Comparison of ENCODE assay signal across 12 cellular contexts in the genomic region with DNA sequence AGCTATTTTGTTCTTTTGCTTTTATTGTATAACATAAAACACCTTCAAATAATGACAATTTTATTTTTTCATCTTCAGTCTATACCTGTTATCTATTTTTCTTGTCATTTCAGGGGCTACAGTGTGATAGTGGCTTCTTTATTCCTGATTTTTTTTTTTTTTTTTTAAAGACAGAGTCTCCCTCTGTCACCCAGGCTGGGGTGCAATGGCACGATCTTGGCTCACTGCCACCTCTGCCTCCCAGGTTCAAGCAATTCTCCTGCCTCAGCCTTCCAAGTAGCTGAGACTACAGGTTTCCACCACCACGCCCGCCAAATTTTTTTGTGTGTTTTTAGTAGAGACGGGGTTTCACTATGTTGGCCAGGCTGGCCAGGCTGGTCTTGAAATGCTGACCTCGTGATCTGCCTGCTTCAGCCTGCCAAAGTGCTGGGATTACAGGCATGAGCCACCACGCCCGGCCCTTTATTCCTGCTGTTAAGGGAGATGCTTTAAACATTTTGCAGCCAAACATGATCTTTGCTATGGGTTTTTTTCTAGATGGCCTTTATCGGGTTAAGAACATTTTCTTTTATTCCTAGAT. TPM values are rescaled to one million over a fixed set of nuclear protein-coding genes. Genes with fewer than 3 reads are reported as not detected.
DNase-seq lines count a peak whose midpoint lies in the region; TF ChIP-seq lines count a peak whose summit lies in the region.
"Not testable (repeated sequence)": the region's sequence is repeated elsewhere in the genome, so short reads cannot be mapped to it uniquely, and the experiment has no call there.
"Had no signal": no experiment of that assay in that cellular context is flagged by ENCODE, and none has a peak within 500 bp of the region (broad histone marks: within the 10 kb centered on the region; RNA-seq: fewer than 3 reads in every experiment).

No MANE protein-coding gene starts in this region.

- CTCF ChIA-PET in HEK293 (lab: Yijun Ruan, JAX) = interaction anchor here (0.6 to 2.0 kb wide), 7 partner anchors 13 to 225 kb away, joined by 3 to 12 read pairs (median 3); no protein-coding TSS in a partner anchor
- CTCF ChIA-PET in RWPE1 (lab: Yijun Ruan, JAX) = interaction anchor here (0.6 to 1.8 kb wide), 4 partner anchors 9 to 68 kb away, joined by 3 to 6 read pairs (median 5); no protein-coding TSS in a partner anchor

- not testable (repeated sequence) for H3K27me3 Mint-ChIP-seq in brain

- not testable (repeated sequence) for H3K4me3 Mint-ChIP-seq in brain

- not testable (repeated sequence) for DNase-seq in RWPE1 (ENCODE audit: low spot score)
- DNase-seq in epithelial cell of esophagus (ENCODE audit: low read depth) (peak; percentile 38), fibroblast of the aortic adventitia (ENCODE audit: low read depth) (peak; percentile 6), medulla oblongata (ENCODE audit: extremely low spot score) (peak; percentile 9)

- TF ChIP-seq CTCF in HEK293 (tag by site-specific recombination; IDR thresholded peaks at IDR 0.05); RWPE1 (conservative IDR thresholded peaks at IDR 0.05; ENCODE audit: low read depth); brain (conservative IDR thresholded peaks at IDR 0.05); epithelial cell of esophagus (IDR thresholded peaks at IDR 0.05; ENCODE audit: insufficient read depth, low read depth, low read length, missing control alignments); fibroblast of the aortic adventitia (IDR thresholded peaks at IDR 0.05; ENCODE audit: insufficient read depth, low read length): not testable (repeated sequence)

- H3K27ac Mint-ChIP-seq in brain = peak overlapping the region in 3 of 5 experiments; percentile 6 to 56 (median 16)

- peaks cover 53% of the 10 kb centered on the region for H3K36me3 Mint-ChIP-seq in brain

- not testable (repeated sequence) for H3K27ac ChIP-seq in HEK293 (ENCODE audit: extremely low read depth, low read depth, low read length)
- H3K27ac ChIP-seq in RWPE1 = peak overlapping the region; percentile 41; the same call in 1 of the 2 replicates

- POLR2A ChIA-PET in HEK293 (lab: Yijun Ruan, JAX); RWPE1 (lab: Yijun Ruan, JAX; ENCODE audit: low non-redundant PET): not testable (repeated sequence)

- not testable (repeated sequence) for H3K36me3 ChIP-seq in HEK293 (ENCODE audit: control insufficient read depth in 2 of 2, insufficient read depth in 1 of 2, low read length in 2 of 2)

- H3K4me3 ChIP-seq in HEK293 (ENCODE audit: low read depth, low read length); epithelial cell of esophagus (ENCODE audit: low read length); fibroblast of the aortic adventitia (ENCODE audit: low read depth, low read length): not testable (repeated sequence)

- peaks cover 10% of the 10 kb centered on the region for H3K4me1 Mint-ChIP-seq in brain

- not testable (repeated sequence) for H3K9me3 Mint-ChIP-seq in brain

- not testable (repeated sequence) for H3K4me1 ChIP-seq in HEK293 (ENCODE audit: control insufficient read depth, insufficient read depth, low read length)

- H3K9me3 ChIP-seq in HEK293 (ENCODE audit: control insufficient read depth, insufficient read depth, low read depth, low read length) = not testable (repeated sequence)

TF ChIP-seq in HEK293, 187 proteins besides CTCF, POLR2A, EP300 and RAD21:
- TF ChIP-seq, protein P1, sequence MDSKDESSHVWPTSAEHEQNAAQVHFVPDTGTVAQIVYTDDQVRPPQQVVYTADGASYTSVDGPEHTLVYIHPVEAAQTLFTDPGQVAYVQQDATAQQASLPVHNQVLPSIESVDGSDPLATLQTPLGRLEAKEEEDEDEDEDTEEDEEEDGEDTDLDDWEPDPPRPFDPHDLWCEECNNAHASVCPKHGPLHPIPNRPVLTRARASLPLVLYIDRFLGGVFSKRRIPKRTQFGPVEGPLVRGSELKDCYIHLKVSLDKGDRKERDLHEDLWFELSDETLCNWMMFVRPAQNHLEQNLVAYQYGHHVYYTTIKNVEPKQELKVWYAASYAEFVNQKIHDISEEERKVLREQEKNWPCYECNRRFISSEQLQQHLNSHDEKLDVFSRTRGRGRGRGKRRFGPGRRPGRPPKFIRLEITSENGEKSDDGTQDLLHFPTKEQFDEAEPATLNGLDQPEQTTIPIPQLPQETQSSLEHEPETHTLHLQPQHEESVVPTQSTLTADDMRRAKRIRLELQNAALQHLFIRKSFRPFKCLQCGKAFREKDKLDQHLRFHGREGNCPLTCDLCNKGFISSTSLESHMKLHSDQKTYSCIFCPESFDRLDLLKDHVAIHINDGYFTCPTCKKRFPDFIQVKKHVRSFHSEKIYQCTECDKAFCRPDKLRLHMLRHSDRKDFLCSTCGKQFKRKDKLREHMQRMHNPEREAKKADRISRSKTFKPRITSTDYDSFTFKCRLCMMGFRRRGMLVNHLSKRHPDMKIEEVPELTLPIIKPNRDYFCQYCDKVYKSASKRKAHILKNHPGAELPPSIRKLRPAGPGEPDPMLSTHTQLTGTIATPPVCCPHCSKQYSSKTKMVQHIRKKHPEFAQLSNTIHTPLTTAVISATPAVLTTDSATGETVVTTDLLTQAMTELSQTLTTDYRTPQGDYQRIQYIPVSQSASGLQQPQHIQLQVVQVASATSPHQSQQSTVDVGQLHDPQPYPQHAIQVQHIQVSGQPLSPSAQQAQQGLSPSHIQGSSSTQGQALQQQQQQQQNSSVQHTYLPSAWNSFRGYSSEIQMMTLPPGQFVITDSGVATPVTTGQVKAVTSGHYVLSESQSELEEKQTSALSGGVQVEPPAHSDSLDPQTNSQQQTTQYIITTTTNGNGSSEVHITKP (tag by site-specific recombination; IDR thresholded peaks at IDR 0.05) = peak; percentile 79
- 0 out of 2 replicates have a peak, but pooled peaks have one; percentile 10 for TF ChIP-seq KLF1 (tag by site-specific recombination; IDR thresholded peaks at IDR 0.05)

RNA-seq across cellular contexts. Expression of a gene that starts 12.5 kb away (rescaled TPM):
- 165 TPM for polyA plus RNA-seq in brain (ENCODE audit: insufficient read depth, low read depth, low replicate concordance)
- 0.45 TPM in 1 of 2 replicates, not detected in the other for total RNA-seq in fibroblast of the aortic adventitia (ENCODE audit: low replicate concordance)
- total RNA-seq: CD8-positive, alpha-beta memory T cell; H4; HFFc6 had no signal
- polyA plus RNA-seq: CD14-positive monocyte; CD8-positive, alpha-beta memory T cell had no signal

RNA-seq across cellular contexts. Expression of a gene that starts 32.9 kb away (rescaled TPM):
- polyA plus RNA-seq in brain (ENCODE audit: insufficient read depth, low read depth, low replicate concordance) = 525 TPM
- 113 and 115 TPM in 2 replicates for total RNA-seq in fibroblast of the aortic adventitia (ENCODE audit: low replicate concordance)

RNA-seq across cellular contexts. Expression of a gene that starts 33.4 kb away (rescaled TPM):
- 7.7 TPM for polyA plus RNA-seq in brain (ENCODE audit: insufficient read depth, low read depth, low replicate concordance)
- total RNA-seq in fibroblast of the aortic adventitia (ENCODE audit: low replicate concordance) = 0.08 and 0.45 TPM in 2 replicates
- total RNA-seq: CD4-positive, alpha-beta T cell had no signal
- polyA plus RNA-seq: CD8-positive, alpha-beta memory T cell had no signal

RNA-seq across cellular contexts. Expression of a gene that starts 37.3 kb away (rescaled TPM):
- polyA plus RNA-seq in brain (ENCODE audit: insufficient read depth, low read depth, low replicate concordance) = 15.8 TPM
- 3.2 and 5.9 TPM in 2 replicates for total RNA-seq in fibroblast of the aortic adventitia (ENCODE audit: low replicate concordance)

RNA-seq across cellular contexts. Expression of a gene that starts 49.2 kb away (rescaled TPM):
- 17.6 TPM for polyA plus RNA-seq in brain (ENCODE audit: insufficient read depth, low read depth, low replicate concordance)
- total RNA-seq in fibroblast of the aortic adventitia (ENCODE audit: low replicate concordance) = 0.41 and 2.3 TPM in 2 replicates
- total RNA-seq: CD4-positive, alpha-beta T cell; CD8-positive, alpha-beta memory T cell; GM12878; H4 had no signal
- polyA plus RNA-seq: CD14-positive monocyte; CD8-positive, alpha-beta memory T cell; GM12878 had no signal
